22 cellular contexts compared by ENCODE assay signal in the genomic region with DNA sequence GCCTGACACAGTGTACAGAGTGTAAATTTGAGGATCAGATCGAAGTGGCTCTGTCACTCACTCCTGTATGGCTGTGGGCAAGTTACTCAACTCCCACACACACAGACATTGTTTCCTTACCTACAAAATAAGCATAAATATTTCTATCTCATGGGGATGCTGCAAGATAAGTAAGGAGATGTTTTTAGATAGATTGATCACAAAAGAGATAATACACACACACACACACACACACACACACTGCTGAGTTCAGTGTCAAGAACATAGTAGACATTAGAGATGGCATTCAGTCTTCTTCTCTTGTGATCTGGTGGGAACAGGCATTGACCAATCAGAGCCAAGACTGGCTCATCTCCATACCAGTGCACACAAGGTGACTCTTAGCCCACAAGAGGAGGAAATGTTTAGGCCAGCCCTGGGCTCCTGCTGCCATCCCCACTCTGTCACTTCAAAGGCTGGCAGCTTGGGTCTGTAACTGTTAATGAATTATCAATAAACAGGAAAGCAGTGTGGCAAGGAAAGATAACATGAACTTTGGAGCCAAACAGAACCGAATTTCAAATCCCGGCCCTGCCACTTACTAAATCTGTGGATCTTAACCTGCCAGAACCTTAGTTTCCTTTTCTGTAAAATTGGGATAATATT. TPM values are rescaled to one million over a fixed set of nuclear protein-coding genes. Genes with fewer than 3 reads are reported as not detected.
DNase-seq lines count a peak whose midpoint lies in the region; ATAC-seq and TF ChIP-seq lines count a peak whose summit lies in the region.
"Had no signal": no experiment of that assay in that cellular context is flagged by ENCODE, and none has a peak within 500 bp of the region (broad histone marks: within the 10 kb centered on the region; RNA-seq: fewer than 3 reads in every experiment).

No MANE protein-coding gene starts in this region.

- H3K4me1 ChIP-seq in HCT116 (ENCODE audit: control insufficient read depth in 1 of 2, insufficient read depth in 2 of 2, low read length in 2 of 2): no peaks in the 10 kb centered on the region
- H3K4me1 ChIP-seq in liver (ENCODE audit: control insufficient read depth in 4 of 4, insufficient read depth in 4 of 4, low read length in 3 of 4): peaks cover 18 to 55% (median 37%) of the 10 kb centered on the region in 4 donors
- H3K4me1 ChIP-seq: prostate gland had no signal

- TF ChIP-seq CTCF in HCT116 (IDR thresholded peaks at IDR 0.05 in 2 of 3, conservative IDR thresholded peaks at IDR 0.05 in 1 of 3; ENCODE audit: borderline replicate concordance in 1 of 3, insufficient read depth in 1 of 3, low read depth in 2 of 3, low read length in 2 of 3) (no peak), liver (IDR thresholded peaks at IDR 0.05; ENCODE audit: low read depth, low read length, missing input control) (no peak)
- no peak for TF ChIP-seq CTCF in activated CD8-positive, alpha-beta T cell treated with anti-CD3 and anti-CD28 coated beads for 36 hours (IDR thresholded peaks at IDR 0.05)

- H2AFZ ChIP-seq in HCT116 (ENCODE audit: low read depth, low read length, poor library complexity, severe bottlenecking): no peak overlapping the region

- H3K27me3 ChIP-seq in HCT116 (ENCODE audit: insufficient read depth, low read length) (no peaks in the 10 kb centered on the region), liver (ENCODE audit: control insufficient read depth in 4 of 4, insufficient read depth in 4 of 4, low read length in 3 of 4) (no peaks in the 10 kb centered on the region), MG63 (no peaks in the 10 kb centered on the region)
- H3K27me3 ChIP-seq: heart right ventricle had no signal

- H3K9ac ChIP-seq in HCT116 (ENCODE audit: low read length) (no peak overlapping the region), liver (ENCODE audit: low read depth in 1 of 2, low read length in 2 of 2) (peak overlapping the region in 1 of 2 donors; percentile 55)

- ATAC-seq in HCT116: peak; percentile 78
- ATAC-seq in activated CD8-positive, alpha-beta T cell treated with anti-CD3 and anti-CD28 coated beads for 36 hours: peak; percentile 72
- ATAC-seq in stimulated activated naive CD8-positive, alpha-beta T cell treated with anti-CD3 and anti-CD28 coated beads, Interleukin-15, Interleukin-2, amounts not matched to agents 100 U/mL and 50 U/mL, for 24 hours: peak; percentile 78
- ATAC-seq in HG02623 (IDR thresholded peaks at IDR 0.05; ENCODE audit: unreplicated experiment): no peak

- H3K27me3 Mint-ChIP-seq in activated CD8-positive, alpha-beta T cell treated with anti-CD3 and anti-CD28 coated beads for 36 hours: peaks cover 1% of the 10 kb centered on the region
- peaks cover 18% of the 10 kb centered on the region for H3K27me3 Mint-ChIP-seq in activated T-helper 1 cell treated with anti-CD3 and anti-CD28 coated beads, Interleukin-12 subunit alpha, Interleukin-12 subunit beta, Interleukin-2, Interleukin-4 antibody, amounts not matched to agents 30 ng/mL and 10 ng/mL and 1 ng/mL, durations not matched to agents 14 hours and 24 hours and 36 hours (ENCODE audit: insufficient read depth)

- H3K27ac Mint-ChIP-seq in activated CD8-positive, alpha-beta T cell treated with anti-CD3 and anti-CD28 coated beads for 36 hours: no peak overlapping the region
- H3K27ac Mint-ChIP-seq in activated T-helper 1 cell treated with anti-CD3 and anti-CD28 coated beads, Interleukin-12 subunit alpha, Interleukin-12 subunit beta, Interleukin-2, Interleukin-4 antibody, amounts not matched to agents 30 ng/mL and 10 ng/mL and 1 ng/mL, durations not matched to agents 14 hours and 24 hours and 36 hours: no peak overlapping the region
- H3K27ac Mint-ChIP-seq: activated CD4-positive, alpha-beta memory T cell treated with anti-CD3 and anti-CD28 coated beads for 36 hours; activated T-cell treated with anti-CD3 and anti-CD28 coated beads, Interleukin-2, amount 50 U/mL, for 24 hours; CD8-positive, alpha-beta memory T cell; HFFc6 had no signal

- H3K4me1 Mint-ChIP-seq in activated CD8-positive, alpha-beta T cell treated with anti-CD3 and anti-CD28 coated beads for 36 hours (ENCODE audit: low read depth): no peaks in the 10 kb centered on the region
- no peaks in the 10 kb centered on the region for H3K4me1 Mint-ChIP-seq in activated T-helper 1 cell treated with anti-CD3 and anti-CD28 coated beads, Interleukin-12 subunit alpha, Interleukin-12 subunit beta, Interleukin-2, Interleukin-4 antibody, amounts not matched to agents 30 ng/mL and 10 ng/mL and 1 ng/mL, durations not matched to agents 14 hours and 24 hours and 36 hours (ENCODE audit: low read depth)
- H3K4me1 Mint-ChIP-seq: CD8-positive, alpha-beta memory T cell had no signal

- TF ChIP-seq POLR2A in HCT116 (IDR thresholded peaks at IDR 0.05; ENCODE audit: borderline replicate concordance, extremely low read depth, insufficient read depth, insufficient read length): no peak

- no peaks in the 10 kb centered on the region for H3K79me2 ChIP-seq in HCT116 (ENCODE audit: insufficient read depth, low read length)

- no peaks in the 10 kb centered on the region for H3K36me3 Mint-ChIP-seq in activated CD8-positive, alpha-beta T cell treated with anti-CD3 and anti-CD28 coated beads for 36 hours (ENCODE audit: low read depth)
- H3K36me3 Mint-ChIP-seq in activated T-helper 1 cell treated with anti-CD3 and anti-CD28 coated beads, Interleukin-12 subunit alpha, Interleukin-12 subunit beta, Interleukin-2, Interleukin-4 antibody, amounts not matched to agents 30 ng/mL and 10 ng/mL and 1 ng/mL, durations not matched to agents 14 hours and 24 hours and 36 hours (ENCODE audit: low read depth): no peaks in the 10 kb centered on the region
- H3K36me3 Mint-ChIP-seq: activated CD4-positive, alpha-beta memory T cell treated with anti-CD3 and anti-CD28 coated beads for 36 hours; CD8-positive, alpha-beta memory T cell had no signal

- H3K4me2 ChIP-seq in HCT116 (ENCODE audit: low read length): no peak overlapping the region

- RAD21 ChIA-PET in HCT116 (lab: Charles Lee; ENCODE audit: low non-redundant PET in 1 of 2, low total read pairs in 2 of 2, uncharacterized antibody in 2 of 2, unreplicated experiment in 2 of 2): no interaction called here

- H3K4me3 ChIP-seq in HCT116 (replicated peaks in 1 of 2; ENCODE audit: low read depth in 1 of 2, low read length in 2 of 2): no peak overlapping the region
- H3K4me3 ChIP-seq in liver (ENCODE audit: low read depth in 1 of 3, low read length in 3 of 3): peak overlapping the region in 1 of 3 donors; percentile 28
- H3K4me3 ChIP-seq in MG63: no peak overlapping the region
- H3K4me3 ChIP-seq: heart right ventricle, prostate gland had no signal

- H3K36me3 ChIP-seq in HCT116 (ENCODE audit: control insufficient read depth in 1 of 2, insufficient read depth in 2 of 2, low read length in 2 of 2) (no peaks in the 10 kb centered on the region), liver (ENCODE audit: control insufficient read depth in 4 of 4, insufficient read depth in 3 of 4, low read depth in 1 of 4, low read length in 3 of 4) (no peaks in the 10 kb centered on the region), MG63 (no peaks in the 10 kb centered on the region)
- H3K36me3 ChIP-seq: heart right ventricle, prostate gland had no signal

- H3K27ac ChIP-seq in HCT116 (ENCODE audit: low read depth, low read length) (no peak overlapping the region), liver (ENCODE audit: low read depth in 1 of 2, low read length in 2 of 2) (peak overlapping the region; percentile 72 to 84)
- H3K27ac ChIP-seq: heart right ventricle, prostate gland had no signal

- H3K9me3 Mint-ChIP-seq in activated CD8-positive, alpha-beta T cell treated with anti-CD3 and anti-CD28 coated beads for 36 hours: no peaks in the 10 kb centered on the region
- H3K9me3 Mint-ChIP-seq in activated T-helper 1 cell treated with anti-CD3 and anti-CD28 coated beads, Interleukin-12 subunit alpha, Interleukin-12 subunit beta, Interleukin-2, Interleukin-4 antibody, amounts not matched to agents 30 ng/mL and 10 ng/mL and 1 ng/mL, durations not matched to agents 14 hours and 24 hours and 36 hours: no peaks in the 10 kb centered on the region
- H3K9me3 Mint-ChIP-seq: activated CD4-positive, alpha-beta memory T cell treated with anti-CD3 and anti-CD28 coated beads for 36 hours; activated T-cell treated with anti-CD3 and anti-CD28 coated beads, Interleukin-2, amount 50 U/mL, for 24 hours; CD8-positive, alpha-beta memory T cell; HFFc6 had no signal

- H4K20me1 ChIP-seq in HCT116 (ENCODE audit: insufficient read depth): no peaks in the 10 kb centered on the region

- BruUV-seq in HCT116 (replicated peaks; lab: Mats Ljungman, UMichigan): no TSS peak

- DNase-seq in HCT116 (ENCODE audit: low read depth, low spot score): no peak
- peak; percentile 20 for DNase-seq in activated CD8-positive, alpha-beta T cell treated with anti-CD3 and anti-CD28 coated beads for 36 hours
- no peak for DNase-seq in stimulated activated naive CD8-positive, alpha-beta T cell treated with anti-CD3 and anti-CD28 coated beads, Interleukin-15, Interleukin-2, amounts not matched to agents 100 U/mL and 50 U/mL, for 24 hours
- no peak for DNase-seq in activated T-helper 1 cell treated with anti-CD3 and anti-CD28 coated beads, Interleukin-12 subunit alpha, Interleukin-12 subunit beta, Interleukin-2, Interleukin-4 antibody, amounts not matched to agents 30 ng/mL and 10 ng/mL and 1 ng/mL, durations not matched to agents 14 hours and 24 hours and 36 hours (ENCODE audit: low spot score)
- DNase-seq in MG63: no peak
- DNase-seq: activated CD4-positive, alpha-beta memory T cell treated with anti-CD3 and anti-CD28 coated beads for 36 hours; activated T-cell treated with anti-CD3 and anti-CD28 coated beads, Interleukin-2, amount 50 U/mL, for 24 hours; CD8-positive, alpha-beta memory T cell; heart right ventricle; HFFc6; Kasumi-1; NCI-H1417; NCI-H69; SHP77 treated with DMSO at 0.1 percent for 48 hours had no signal

- H3K9me3 ChIP-seq in HCT116 (ENCODE audit: control insufficient read depth in 1 of 2, insufficient read depth in 1 of 2, low read depth in 1 of 2, low read length in 2 of 2) (no peaks in the 10 kb centered on the region), liver (ENCODE audit: control insufficient read depth in 4 of 4, low read length in 3 of 4) (no peaks in the 10 kb centered on the region), MG63 (no peaks in the 10 kb centered on the region)
- H3K9me3 ChIP-seq: heart right ventricle, prostate gland had no signal

- no peaks in the 10 kb centered on the region for H3K9me2 ChIP-seq in HCT116 (ENCODE audit: insufficient read depth)

- no peak for TF ChIP-seq RAD21 in HCT116 (IDR thresholded peaks at IDR 0.05; ENCODE audit: low read depth)
- TF ChIP-seq RAD21 in liver (IDR thresholded peaks at IDR 0.05): peak; percentile 31 to 34

- 21% methylated on average over 3 of the region's 3 CpGs for WGBS in liver

- CTCF ChIA-PET in HCT116 (lab: Charles Lee): no interaction called here
- CTCF ChIA-PET in activated CD8-positive, alpha-beta T cell treated with anti-CD3 and anti-CD28 coated beads for 36 hours (lab: Charles Lee): interaction anchor here (1.0 kb wide), 1 partner anchor 40 kb away, joined by 4 read pairs; no protein-coding TSS in a partner anchor

- H3K4me3 Mint-ChIP-seq in activated CD8-positive, alpha-beta T cell treated with anti-CD3 and anti-CD28 coated beads for 36 hours: no peak overlapping the region
- H3K4me3 Mint-ChIP-seq in activated T-helper 1 cell treated with anti-CD3 and anti-CD28 coated beads, Interleukin-12 subunit alpha, Interleukin-12 subunit beta, Interleukin-2, Interleukin-4 antibody, amounts not matched to agents 30 ng/mL and 10 ng/mL and 1 ng/mL, durations not matched to agents 14 hours and 24 hours and 36 hours: no peak overlapping the region
- H3K4me3 Mint-ChIP-seq: activated CD4-positive, alpha-beta memory T cell treated with anti-CD3 and anti-CD28 coated beads for 36 hours; activated T-cell treated with anti-CD3 and anti-CD28 coated beads, Interleukin-2, amount 50 U/mL, for 24 hours; CD8-positive, alpha-beta memory T cell; HFFc6 had no signal

- POLR2A ChIA-PET in HCT116 (lab: Charles Lee): no interaction called here
- POLR2A ChIA-PET in activated CD8-positive, alpha-beta T cell treated with anti-CD3 and anti-CD28 coated beads for 36 hours (lab: Charles Lee): interaction anchor here (1.1 kb wide), 1 partner anchor 16 kb away, joined by 3 read pairs; a partner anchor contains a TSS

- intact Hi-C loops in HCT116 (cut with micrococcal nuclease): no loop called here
- intact Hi-C loops in activated CD8-positive, alpha-beta T cell treated with anti-CD3 and anti-CD28 coated beads for 36 hours (cut with micrococcal nuclease): no loop called here
- intact Hi-C loops in activated T-helper 1 cell treated with anti-CD3 and anti-CD28 coated beads, Interleukin-12 subunit alpha, Interleukin-12 subunit beta, Interleukin-2, Interleukin-4 antibody, amounts not matched to agents 30 ng/mL and 10 ng/mL and 1 ng/mL, durations not matched to agents 14 hours and 24 hours and 36 hours (cut with micrococcal nuclease): no loop called here

RNA-seq across cellular contexts. Expression of a gene that starts 3.4 kb away (rescaled TPM):
- total RNA-seq in HCT116 (2021; ENCODE audit: unreplicated experiment): not detected
- polyA plus RNA-seq in HCT116 (2012): not detected in 2 replicates
- not detected for total RNA-seq in activated CD8-positive, alpha-beta T cell treated with anti-CD3 and anti-CD28 coated beads for 36 hours
- total RNA-seq in liver: not detected
- not detected for polyA plus RNA-seq in liver
- total RNA-seq in activated T-helper 1 cell treated with anti-CD3 and anti-CD28 coated beads, Interleukin-12 subunit alpha, Interleukin-12 subunit beta, Interleukin-2, Interleukin-4 antibody, amounts not matched to agents 30 ng/mL and 10 ng/mL and 1 ng/mL, durations not matched to agents 14 hours and 24 hours and 36 hours: not detected in 2 replicates
- not detected in 2 replicates for total RNA-seq in MG63 (2014; rRNA removed; shearing (Covaris generic); ENCODE audit: low replicate concordance)
- total RNA-seq: activated CD4-positive, alpha-beta memory T cell treated with anti-CD3 and anti-CD28 coated beads for 36 hours; bronchial epithelial cell; CD8-positive, alpha-beta memory T cell; Daoy; heart right ventricle; HFFc6; HT1080; prostate gland; T-helper 1 cell treated with Interleukin-12 subunit alpha and Interleukin-12 subunit beta and Interleukin-4 antibody, amounts not matched to agents 30 ng/mL and 1 ng/mL, for 36 hours had no signal
- polyA plus RNA-seq: CD8-positive, alpha-beta memory T cell; heart right ventricle; neural cell had no signal

RNA-seq across cellular contexts. Expression of a gene that starts 12.1 kb away (rescaled TPM):
- not detected for total RNA-seq in HCT116 (2021; ENCODE audit: unreplicated experiment)
- polyA plus RNA-seq in HCT116 (2012): 0.04 TPM in 1 of 2 replicates, not detected in the other
- not detected for total RNA-seq in activated CD8-positive, alpha-beta T cell treated with anti-CD3 and anti-CD28 coated beads for 36 hours
- under 1 TPM in 1 of 2 donors, not detected in 1; 0.33 TPM for total RNA-seq in liver
- polyA plus RNA-seq in liver: under 1 TPM; 0.11 to 0.12 TPM
- not detected in 2 replicates for total RNA-seq in activated T-helper 1 cell treated with anti-CD3 and anti-CD28 coated beads, Interleukin-12 subunit alpha, Interleukin-12 subunit beta, Interleukin-2, Interleukin-4 antibody, amounts not matched to agents 30 ng/mL and 10 ng/mL and 1 ng/mL, durations not matched to agents 14 hours and 24 hours and 36 hours
- not detected in 2 replicates for total RNA-seq in MG63 (2014; rRNA removed; shearing (Covaris generic); ENCODE audit: low replicate concordance)
- total RNA-seq: activated CD4-positive, alpha-beta memory T cell treated with anti-CD3 and anti-CD28 coated beads for 36 hours; CD8-positive, alpha-beta memory T cell; Daoy; heart right ventricle; HFFc6; HT1080; T-helper 1 cell treated with Interleukin-12 subunit alpha and Interleukin-12 subunit beta and Interleukin-4 antibody, amounts not matched to agents 30 ng/mL and 1 ng/mL, for 36 hours had no signal
- polyA plus RNA-seq: CD8-positive, alpha-beta memory T cell; neural cell had no signal

RNA-seq across cellular contexts. Expression of a gene that starts 15.9 kb away (rescaled TPM):
- total RNA-seq in HCT116 (2021; ENCODE audit: unreplicated experiment): 6.3 TPM
- 4.3 and 4.7 TPM in 2 replicates for polyA plus RNA-seq in HCT116 (2012)
- total RNA-seq in activated CD8-positive, alpha-beta T cell treated with anti-CD3 and anti-CD28 coated beads for 36 hours: under 1 TPM; 0.18 to 0.23 TPM
- 10 to 100 TPM; 19.8 to 42.5 TPM for total RNA-seq in liver
- polyA plus RNA-seq in liver: 10 to 100 TPM in 1 of 2 donors, 1 to 10 TPM in 1; 9.3 to 14.0 TPM
- total RNA-seq in activated T-helper 1 cell treated with anti-CD3 and anti-CD28 coated beads, Interleukin-12 subunit alpha, Interleukin-12 subunit beta, Interleukin-2, Interleukin-4 antibody, amounts not matched to agents 30 ng/mL and 10 ng/mL and 1 ng/mL, durations not matched to agents 14 hours and 24 hours and 36 hours: not detected in 2 replicates
- total RNA-seq in MG63 (2014; rRNA removed; shearing (Covaris generic); ENCODE audit: low replicate concordance): 9.1 and 10.0 TPM in 2 replicates
- total RNA-seq: T-helper 1 cell treated with Interleukin-12 subunit alpha and Interleukin-12 subunit beta and Interleukin-4 antibody, amounts not matched to agents 30 ng/mL and 1 ng/mL, for 36 hours had no signal

RNA-seq across cellular contexts. Expression of a gene that starts 19.6 kb away (rescaled TPM):
- 0.15 TPM for total RNA-seq in HCT116 (2021; ENCODE audit: unreplicated experiment)
- not detected in 2 replicates for polyA plus RNA-seq in HCT116 (2012)
- total RNA-seq in activated CD8-positive, alpha-beta T cell treated with anti-CD3 and anti-CD28 coated beads for 36 hours: not detected
- under 1 TPM; 0.05 to 0.08 TPM for total RNA-seq in liver
- polyA plus RNA-seq in liver: not detected
- total RNA-seq in activated T-helper 1 cell treated with anti-CD3 and anti-CD28 coated beads, Interleukin-12 subunit alpha, Interleukin-12 subunit beta, Interleukin-2, Interleukin-4 antibody, amounts not matched to agents 30 ng/mL and 10 ng/mL and 1 ng/mL, durations not matched to agents 14 hours and 24 hours and 36 hours: not detected in 2 replicates
- not detected in 2 replicates for total RNA-seq in MG63 (2014; rRNA removed; shearing (Covaris generic); ENCODE audit: low replicate concordance)
- total RNA-seq: activated CD4-positive, alpha-beta memory T cell treated with anti-CD3 and anti-CD28 coated beads for 36 hours; bronchial epithelial cell; CD8-positive, alpha-beta memory T cell; Daoy; heart right ventricle; HFFc6; HT1080; T-helper 1 cell treated with Interleukin-12 subunit alpha and Interleukin-12 subunit beta and Interleukin-4 antibody, amounts not matched to agents 30 ng/mL and 1 ng/mL, for 36 hours had no signal
- polyA plus RNA-seq: CD8-positive, alpha-beta memory T cell; heart right ventricle; neural cell had no signal

RNA-seq across cellular contexts. Expression of a gene that starts 24.2 kb away (rescaled TPM):
- total RNA-seq in HCT116 (2021; ENCODE audit: unreplicated experiment) (not detected), liver (1 to 10 TPM; 1.6 to 5.9 TPM)
- not detected in 2 replicates for polyA plus RNA-seq in HCT116 (2012)
- not detected for total RNA-seq in activated CD8-positive, alpha-beta T cell treated with anti-CD3 and anti-CD28 coated beads for 36 hours
- polyA plus RNA-seq in liver: 1 to 10 TPM; 1.5 to 1.6 TPM
- not detected in 2 replicates for total RNA-seq in activated T-helper 1 cell treated with anti-CD3 and anti-CD28 coated beads, Interleukin-12 subunit alpha, Interleukin-12 subunit beta, Interleukin-2, Interleukin-4 antibody, amounts not matched to agents 30 ng/mL and 10 ng/mL and 1 ng/mL, durations not matched to agents 14 hours and 24 hours and 36 hours
- total RNA-seq in MG63 (2014; rRNA removed; shearing (Covaris generic); ENCODE audit: low replicate concordance): not detected in 2 replicates
- total RNA-seq: activated CD4-positive, alpha-beta memory T cell treated with anti-CD3 and anti-CD28 coated beads for 36 hours; bronchial epithelial cell; CD8-positive, alpha-beta memory T cell; Daoy; HFFc6; HT1080; T-helper 1 cell treated with Interleukin-12 subunit alpha and Interleukin-12 subunit beta and Interleukin-4 antibody, amounts not matched to agents 30 ng/mL and 1 ng/mL, for 36 hours had no signal
- polyA plus RNA-seq: CD8-positive, alpha-beta memory T cell; neural cell had no signal
